In the genomic region with DNA sequence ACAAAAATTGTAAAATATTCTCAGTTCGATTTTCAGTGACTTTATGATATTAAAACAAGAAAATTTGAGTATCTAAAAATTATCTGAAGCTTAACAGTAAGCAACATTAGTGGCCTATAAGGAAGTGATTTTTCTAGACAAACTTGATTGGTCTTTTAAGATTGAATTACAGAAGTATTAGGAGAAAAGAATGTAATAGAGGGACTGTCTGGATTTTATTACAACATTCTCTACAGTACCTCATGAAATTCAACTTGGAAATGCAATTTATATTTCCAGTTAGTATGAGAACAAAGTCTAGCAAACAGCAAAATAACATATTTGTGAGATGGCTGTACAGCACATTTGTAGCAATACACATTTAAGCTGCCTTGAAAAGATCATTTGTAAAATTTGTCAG, we compare ENCODE assay signal across 22 cellular contexts. TPM values are rescaled to one million over a fixed set of nuclear protein-coding genes. Genes with fewer than 3 reads are reported as not detected.
A peak's percentile ranks its signal among the peaks of the same experiment; 100 is the strongest.
DNase-seq lines count a peak whose midpoint lies in the region; ATAC-seq and TF ChIP-seq lines count a peak whose summit lies in the region.
"Had no signal": no experiment of that assay in that cellular context is flagged by ENCODE, and none has a peak within 500 bp of the region (broad histone marks: within the 10 kb centered on the region; RNA-seq: fewer than 3 reads in every experiment).

No MANE protein-coding gene starts in this region.

- H3K4me3 ChIP-seq in AG10803 (ENCODE audit: low read length) (no peak overlapping the region), SK-N-MC (no peak overlapping the region)
- H3K4me3 ChIP-seq: HAP-1, SJSA1 had no signal

- H3K27ac Mint-ChIP-seq in chondrocyte (ENCODE audit: unreplicated experiment) (peak overlapping the region; percentile 36), osteocyte (ENCODE audit: unreplicated experiment) (peak overlapping the region; percentile 52)

- no peaks in the 10 kb centered on the region for H3K9me3 ChIP-seq in SK-N-MC (ENCODE audit: low read depth, low read length)
- H3K9me3 ChIP-seq: BE2C, HAP-1, SJSA1 had no signal

- TF ChIP-seq CTCF in AG10803 (conservative IDR thresholded peaks at IDR 0.05; ENCODE audit: low read length): no peak
- no peak for TF ChIP-seq CTCF in chondrocyte (IDR thresholded peaks at IDR 0.05)
- TF ChIP-seq CTCF in osteocyte (IDR thresholded peaks at IDR 0.05): no peak

- H3K4me1 Mint-ChIP-seq in chondrocyte (ENCODE audit: low read depth): peaks cover 31% of the 10 kb centered on the region
- H3K4me1 Mint-ChIP-seq in osteocyte (ENCODE audit: unreplicated experiment): peaks cover 44% of the 10 kb centered on the region

- peak; percentile 25 for DNase-seq in AG10803 (ENCODE audit: low read depth)
- no peak for DNase-seq in SK-N-MC (ENCODE audit: low read depth, low spot score)
- no peak for DNase-seq in chondrocyte (ENCODE audit: low spot score)
- no peak for DNase-seq in osteocyte (ENCODE audit: extremely low spot score, unreplicated experiment)
- no peak for DNase-seq in CD1c-positive myeloid dendritic cell (ENCODE audit: extremely low spot score)
- DNase-seq in activated T-cell treated with anti-CD3 and anti-CD28 coated beads, Interleukin-2, amount 50 U/mL, for 1 hour: no peak
- DNase-seq: BE2C; CD4-positive, CD25-positive, alpha-beta regulatory T cell; EL; GF-D8; IMR-90; MV-4-11; NCI-H1417; NCI-H1694 treated with DMSO at 0.1 percent for 48 hours; NCI-H446 treated with DMSO at 0.1 percent for 48 hours; NCI-H526 treated with DMSO at 0.1 percent for 48 hours; OCI-M1; SW 1271 had no signal

- no peak overlapping the region for H3K4me3 Mint-ChIP-seq in chondrocyte (ENCODE audit: unreplicated experiment)
- H3K4me3 Mint-ChIP-seq in osteocyte (ENCODE audit: unreplicated experiment): no peak overlapping the region
- H3K4me3 Mint-ChIP-seq: CD4-positive, CD25-positive, alpha-beta regulatory T cell had no signal

- H3K27ac ChIP-seq in SK-N-MC: peak overlapping the region; percentile 36; the same call in 1 of the 2 replicates
- H3K27ac ChIP-seq: KMS-11, SJSA1 had no signal

- H3K9me3 Mint-ChIP-seq in chondrocyte (ENCODE audit: low read depth) (no peaks in the 10 kb centered on the region), osteocyte (ENCODE audit: unreplicated experiment) (no peaks in the 10 kb centered on the region)
- H3K9me3 Mint-ChIP-seq: CD4-positive, CD25-positive, alpha-beta regulatory T cell had no signal

- no peaks in the 10 kb centered on the region for H3K27me3 Mint-ChIP-seq in chondrocyte (ENCODE audit: low read depth)
- no peaks in the 10 kb centered on the region for H3K27me3 Mint-ChIP-seq in osteocyte (ENCODE audit: unreplicated experiment)
- H3K27me3 Mint-ChIP-seq: CD4-positive, CD25-positive, alpha-beta regulatory T cell had no signal

- H3K36me3 Mint-ChIP-seq in chondrocyte (ENCODE audit: low read depth) (peaks cover 2% of the 10 kb centered on the region), osteocyte (ENCODE audit: unreplicated experiment) (peaks cover 1% of the 10 kb centered on the region)
- H3K36me3 Mint-ChIP-seq: CD4-positive, CD25-positive, alpha-beta regulatory T cell had no signal

- no peak for ATAC-seq in HG03354 (IDR thresholded peaks at IDR 0.05; ENCODE audit: poor library complexity, severe bottlenecking, unreplicated experiment)

- H3K36me3 ChIP-seq in SK-N-MC (ENCODE audit: insufficient read depth, low read length): no peaks in the 10 kb centered on the region
- H3K36me3 ChIP-seq: HAP-1, SJSA1 had no signal

- no peak overlapping the region for H3K9ac ChIP-seq in SK-N-MC (ENCODE audit: insufficient read length)
- H3K9ac ChIP-seq: KMS-11 had no signal

RNA-seq across cellular contexts. Expression of a gene that starts 18.8 kb away (rescaled TPM):
- total RNA-seq in chondrocyte: 77.8 to 80.6 TPM (median 78.3 TPM) in 3 replicates
- total RNA-seq in osteocyte: 80.4 and 85.7 TPM in 2 replicates
